Comparison of ENCODE assay signal across 8 cellular contexts in genomic region chr19:8609210-8610040, GRCh38. TPM values are rescaled to one million over a fixed set of nuclear protein-coding genes. Genes with fewer than 3 reads are reported as not detected.
DNase-seq lines count a peak whose midpoint lies in the region; ATAC-seq and TF ChIP-seq lines count a peak whose summit lies in the region.

No MANE protein-coding gene starts in this region.

- no peak for DNase-seq in activated CD8-positive, alpha-beta memory T cell treated with anti-CD3 and anti-CD28 coated beads, Interleukin-2, amount 10 ng/mL, durations not matched to agents 7 days and 5 days
- DNase-seq in activated CD8-positive, alpha-beta memory T cell treated with anti-CD3 and anti-CD28 coated beads, Interleukin-2, amount 50 U/mL, for 4 hours: no peak
- peak; percentile 54 to 55 for DNase-seq in activated T-cell treated with anti-CD3 and anti-CD28 coated beads, Interleukin-2, amount 50 U/mL, for 48 hours
- peak; percentile 81 for DNase-seq in glutamatergic neuron
- peak; percentile 46 for DNase-seq in occipital lobe (lab: John Stamatoyannopoulos, UW)
- DNase-seq in SJCRH30: no peak
- DNase-seq in Karpas-422: no peak

- H3K27me3 Mint-ChIP-seq in activated CD8-positive, alpha-beta memory T cell treated with anti-CD3 and anti-CD28 coated beads, Interleukin-2, amount 10 ng/mL, durations not matched to agents 7 days and 5 days: peaks cover 8% of the 10 kb centered on the region
- peaks cover 13% of the 10 kb centered on the region for H3K27me3 Mint-ChIP-seq in glutamatergic neuron (ENCODE audit: unreplicated experiment)

- H3K4me3 Mint-ChIP-seq in activated CD8-positive, alpha-beta memory T cell treated with anti-CD3 and anti-CD28 coated beads, Interleukin-2, amount 10 ng/mL, durations not matched to agents 7 days and 5 days: peak overlapping the region; percentile 64
- H3K4me3 Mint-ChIP-seq in glutamatergic neuron (ENCODE audit: unreplicated experiment): peak overlapping the region; percentile 98

- no peaks in the 10 kb centered on the region for H3K79me2 ChIP-seq in Karpas-422 (ENCODE audit: low read length)

- no peaks in the 10 kb centered on the region for H3K9me2 ChIP-seq in Karpas-422 (replicated peaks; ENCODE audit: insufficient read depth, low read length)

- peaks cover 12% of the 10 kb centered on the region for H3K4me1 Mint-ChIP-seq in activated CD8-positive, alpha-beta memory T cell treated with anti-CD3 and anti-CD28 coated beads, Interleukin-2, amount 10 ng/mL, durations not matched to agents 7 days and 5 days
- H3K4me1 Mint-ChIP-seq in glutamatergic neuron (ENCODE audit: low read depth, unreplicated experiment): peaks cover 9% of the 10 kb centered on the region

- no peaks in the 10 kb centered on the region for H3K4me1 ChIP-seq in SJCRH30
- no peaks in the 10 kb centered on the region for H3K4me1 ChIP-seq in Karpas-422 (ENCODE audit: low read length)

- H3K4me3 ChIP-seq in SJCRH30 (no peak overlapping the region), Karpas-422 (ENCODE audit: low read length) (no peak overlapping the region)

- H3K36me3 ChIP-seq in SJCRH30 (no peaks in the 10 kb centered on the region), Karpas-422 (ENCODE audit: insufficient read depth, low read length) (no peaks in the 10 kb centered on the region)

- H4K20me1 ChIP-seq in Karpas-422 (ENCODE audit: insufficient read depth, low read depth, low read length): no peaks in the 10 kb centered on the region

- TF ChIP-seq CTCF in glutamatergic neuron (IDR thresholded peaks at IDR 0.05; ENCODE audit: partially characterized antibody, unreplicated experiment): no peak

- H3K27me3 ChIP-seq in SJCRH30: no peaks in the 10 kb centered on the region
- H3K27me3 ChIP-seq in Karpas-422 (ENCODE audit: low read length): no peaks in the 10 kb centered on the region

- H3K27ac Mint-ChIP-seq in activated CD8-positive, alpha-beta memory T cell treated with anti-CD3 and anti-CD28 coated beads, Interleukin-2, amount 10 ng/mL, durations not matched to agents 7 days and 5 days: peak overlapping the region; percentile 10
- peak overlapping the region; percentile 98 for H3K27ac Mint-ChIP-seq in glutamatergic neuron (ENCODE audit: unreplicated experiment)

- no peaks in the 10 kb centered on the region for H3K9me3 Mint-ChIP-seq in activated CD8-positive, alpha-beta memory T cell treated with anti-CD3 and anti-CD28 coated beads, Interleukin-2, amount 10 ng/mL, durations not matched to agents 7 days and 5 days (ENCODE audit: low read depth)
- H3K9me3 Mint-ChIP-seq in glutamatergic neuron (ENCODE audit: unreplicated experiment): peaks cover 22% of the 10 kb centered on the region

- no peaks in the 10 kb centered on the region for H3K9me3 ChIP-seq in SJCRH30 (replicated peaks)
- no peaks in the 10 kb centered on the region for H3K9me3 ChIP-seq in Karpas-422 (ENCODE audit: low read length)

- no peak overlapping the region for H3K4me2 ChIP-seq in Karpas-422 (ENCODE audit: low read depth, low read length, poor library complexity, severe bottlenecking)

- H2AFZ ChIP-seq in Karpas-422 (ENCODE audit: low read length): no peak overlapping the region

- H3K27ac ChIP-seq in SJCRH30 (no peak overlapping the region), Karpas-422 (ENCODE audit: low read length) (no peak overlapping the region)

- ATAC-seq in activated CD8-positive, alpha-beta memory T cell treated with anti-CD3 and anti-CD28 coated beads, Interleukin-2, amount 10 ng/mL, durations not matched to agents 7 days and 5 days: peak; percentile 28
- ATAC-seq in GM18858 (IDR thresholded peaks at IDR 0.05; ENCODE audit: unreplicated experiment): no peak

- H3K36me3 Mint-ChIP-seq in activated CD8-positive, alpha-beta memory T cell treated with anti-CD3 and anti-CD28 coated beads, Interleukin-2, amount 10 ng/mL, durations not matched to agents 7 days and 5 days: peaks cover 2% of the 10 kb centered on the region
- H3K36me3 Mint-ChIP-seq in glutamatergic neuron (ENCODE audit: unreplicated experiment): peaks cover 6% of the 10 kb centered on the region

- H3K9ac ChIP-seq in Karpas-422 (ENCODE audit: low read length): no peak overlapping the region

- CTCF ChIA-PET in activated CD8-positive, alpha-beta memory T cell treated with anti-CD3 and anti-CD28 coated beads, Interleukin-2, amount 10 ng/mL, durations not matched to agents 7 days and 5 days (lab: Charles Lee): no interaction called here

RNA-seq across cellular contexts. Expression of gene ADAMTS10, which starts 1.1 kb away (rescaled TPM):
- 1 to 10 TPM; 1.2 to 3.3 TPM for total RNA-seq in activated CD8-positive, alpha-beta memory T cell treated with anti-CD3 and anti-CD28 coated beads, Interleukin-2, amount 10 ng/mL, durations not matched to agents 7 days and 5 days
- total RNA-seq in glutamatergic neuron (ENCODE audit: unreplicated experiment): 87.6 TPM
- 46.0 TPM for total RNA-seq in occipital lobe
- total RNA-seq in SJCRH30 (2014; rRNA removed; shearing (Covaris generic)): not detected in 2 replicates
- not detected in 2 replicates for total RNA-seq in Karpas-422 (2014; rRNA removed; shearing (Covaris generic); ENCODE audit: low replicate concordance)

RNA-seq across cellular contexts. Expression of gene NFILZ, which starts 21.0 kb away (rescaled TPM):
- not detected for total RNA-seq in activated CD8-positive, alpha-beta memory T cell treated with anti-CD3 and anti-CD28 coated beads, Interleukin-2, amount 10 ng/mL, durations not matched to agents 7 days and 5 days
- total RNA-seq in glutamatergic neuron (ENCODE audit: unreplicated experiment) (not detected), occipital lobe (not detected)
- not detected in 2 replicates for total RNA-seq in SJCRH30 (2014; rRNA removed; shearing (Covaris generic))
- not detected in 2 replicates for total RNA-seq in Karpas-422 (2014; rRNA removed; shearing (Covaris generic); ENCODE audit: low replicate concordance)

RNA-seq across cellular contexts. Expression of gene MYO1F, which starts 32.2 kb away (rescaled TPM):
- 100 to 1,000 TPM; 250 to 441 TPM for total RNA-seq in activated CD8-positive, alpha-beta memory T cell treated with anti-CD3 and anti-CD28 coated beads, Interleukin-2, amount 10 ng/mL, durations not matched to agents 7 days and 5 days
- 0.10 TPM for total RNA-seq in glutamatergic neuron (ENCODE audit: unreplicated experiment)
- 1.7 TPM for total RNA-seq in occipital lobe
- 0.04 TPM in 1 of 2 replicates, not detected in the other for total RNA-seq in SJCRH30 (2014; rRNA removed; shearing (Covaris generic))
- not detected in 2 replicates for total RNA-seq in Karpas-422 (2014; rRNA removed; shearing (Covaris generic); ENCODE audit: low replicate concordance)

Comparison
In these comparisons a context has a peak if more than half of its experiments do, and no peak if none do; other contexts are left out.
1. DNase-seq: peak in activated T-cell treated with anti-CD3 and anti-CD28 coated beads, Interleukin-2, amount 50 U/mL, for 48 hours (2 of 2), glutamatergic neuron (single experiment) and occipital lobe (single experiment); none in activated CD8-positive, alpha-beta memory T cell treated with anti-CD3 and anti-CD28 coated beads, Interleukin-2, amount 10 ng/mL, durations not matched to agents 7 days and 5 days (single experiment), activated CD8-positive, alpha-beta memory T cell treated with anti-CD3 and anti-CD28 coated beads, Interleukin-2, amount 50 U/mL, for 4 hours (single experiment), SJCRH30 (0 of 2) and Karpas-422 (single experiment).
2. RNA of gene ADAMTS10, which starts 1.1 kb away (total RNA-seq): 87.6 TPM in glutamatergic neuron (single experiment) and 46.0 TPM in occipital lobe (single experiment); 1.2 to 3.3 TPM in activated CD8-positive, alpha-beta memory T cell treated with anti-CD3 and anti-CD28 coated beads, Interleukin-2, amount 10 ng/mL, durations not matched to agents 7 days and 5 days, not detected in SJCRH30 and not detected in Karpas-422; every median in the first group is over 10 times any median in the second.
3. RNA of gene MYO1F, which starts 32.2 kb away (total RNA-seq): 250 to 441 TPM in activated CD8-positive, alpha-beta memory T cell treated with anti-CD3 and anti-CD28 coated beads, Interleukin-2, amount 10 ng/mL, durations not matched to agents 7 days and 5 days; 1.7 TPM in occipital lobe (single experiment), 0.10 TPM in glutamatergic neuron (single experiment), 0.04 TPM in SJCRH30 and not detected in Karpas-422; every median in the first group is over 10 times any median in the second.